In genomic region chr15:67865766-67866165, GRCh38 we compare ENCODE assay signal across 24 cellular contexts. TPM values are rescaled to one million over a fixed set of nuclear protein-coding genes. Genes with fewer than 3 reads are reported as not detected.
DNase-seq lines count a peak whose midpoint lies in the region; ATAC-seq and TF ChIP-seq lines count a peak whose summit lies in the region.
"Had no signal": no experiment of that assay in that cellular context is flagged by ENCODE, and none has a peak within 500 bp of the region (broad histone marks: within the 10 kb centered on the region; RNA-seq: fewer than 3 reads in every experiment).

No MANE protein-coding gene starts in this region.

- H2BK15ac ChIP-seq in mesenchymal stem cell (ENCODE audit: low read depth, poor library complexity, severe bottlenecking): no peak overlapping the region

- H2BK12ac ChIP-seq in mesenchymal stem cell (ENCODE audit: low read length in 2 of 2): peak overlapping the region in 1 of 2 experiments; percentile 44

- no TSS peak for BruUV-seq in Panc1 (replicated peaks; lab: Mats Ljungman, UMichigan)

- H3K27me3 Mint-ChIP-seq in osteocyte (ENCODE audit: unreplicated experiment): no peaks in the 10 kb centered on the region

- H2AFZ ChIP-seq in mesenchymal stem cell (ENCODE audit: low read depth, low read length): no peak overlapping the region
- H2AFZ ChIP-seq: PC-9 had no signal

- no peaks in the 10 kb centered on the region for H3K9me3 Mint-ChIP-seq in osteocyte (ENCODE audit: unreplicated experiment)
- H3K9me3 Mint-ChIP-seq: CD4-positive, alpha-beta T cell had no signal

- in situ Hi-C loops in Panc1 (cut with HindIII; ENCODE audit: low pct_unique_long_range_greater_than_20kb, low sequenced_read_pairs): no loop called here

- TF ChIP-seq CTCF in Panc1 (IDR thresholded peaks at IDR 0.05) (no peak), osteocyte (IDR thresholded peaks at IDR 0.05) (no peak)

- peaks cover 35% of the 10 kb centered on the region for H3K4me1 Mint-ChIP-seq in osteocyte (ENCODE audit: unreplicated experiment)

- peaks cover 15% of the 10 kb centered on the region for H3K4me1 ChIP-seq in Panc1 (ENCODE audit: control insufficient read depth, insufficient read depth, low read length)
- peaks cover 11% of the 10 kb centered on the region for H3K4me1 ChIP-seq in mesenchymal stem cell (ENCODE audit: control insufficient read depth, insufficient read depth, low read depth, low read length)

- POLR2A ChIA-PET in Panc1 (lab: Charles Lee): no interaction called here

- H2BK5ac ChIP-seq in mesenchymal stem cell (ENCODE audit: low read depth, low read length, poor library complexity, severe bottlenecking): no peak overlapping the region

- H3K4me2 ChIP-seq in mesenchymal stem cell (ENCODE audit: low read length, poor library complexity, severe bottlenecking): no peak overlapping the region
- H3K4me2 ChIP-seq: BLaER1 treated with 17β-estradiol and CSF1 and Interleukin-3, amounts not matched to agents 10 nM and 100 nM; PC-9 had no signal

- ATAC-seq in Panc1 (no peak), HG03175 (IDR thresholded peaks at IDR 0.05; ENCODE audit: unreplicated experiment) (no peak), GM21529 (IDR thresholded peaks at IDR 0.05; ENCODE audit: unreplicated experiment) (no peak)

- CTCF ChIA-PET in Panc1 (lab: Charles Lee): no interaction called here

- H3K27ac ChIP-seq in Panc1 (ENCODE audit: low read length) (peak overlapping the region; percentile 78; the same call in 1 of the 2 replicates), mesenchymal stem cell (ENCODE audit: low read length, poor library complexity, severe bottlenecking) (no peak overlapping the region)
- H3K27ac ChIP-seq: BLaER1 treated with 17β-estradiol and CSF1 and Interleukin-3, amounts not matched to agents 10 nM and 100 nM; PC-9; SJSA1 had no signal

- H3K4ac ChIP-seq in mesenchymal stem cell (ENCODE audit: low read depth in 1 of 2, low read length in 2 of 2): no peak overlapping the region

- H3K27me3 ChIP-seq in H7 (ENCODE audit: control insufficient read depth, insufficient read depth, low read length): peaks cover 1% of the 10 kb centered on the region; the same call in 1 of the 2 replicates
- no peaks in the 10 kb centered on the region for H3K27me3 ChIP-seq in Panc1 (ENCODE audit: control insufficient read depth, insufficient read depth, low read length)
- H3K27me3 ChIP-seq in mesenchymal stem cell (ENCODE audit: control insufficient read depth in 1 of 2, insufficient read depth in 1 of 2, low read length in 2 of 2): peaks cover 0 to 19% of the 10 kb centered on the region in 2 experiments
- H3K27me3 ChIP-seq: BLaER1 treated with 17β-estradiol and CSF1 and Interleukin-3, amounts not matched to agents 10 nM and 100 nM; SJSA1 had no signal

- H4K8ac ChIP-seq in mesenchymal stem cell (ENCODE audit: low read length): no peak overlapping the region

- intact Hi-C loops in Panc1 (cut with micrococcal nuclease; ENCODE audit: unreplicated experiment): loop anchor here (5.0 kb wide), 1 partner anchor 52 kb away; no protein-coding TSS in a partner anchor

- H3K4me3 Mint-ChIP-seq in osteocyte (ENCODE audit: unreplicated experiment): peak overlapping the region; percentile 19
- H3K4me3 Mint-ChIP-seq: CD4-positive, alpha-beta T cell had no signal

- no peak overlapping the region for H3K23ac ChIP-seq in mesenchymal stem cell (ENCODE audit: low read length in 2 of 2)

- H4K91ac ChIP-seq in mesenchymal stem cell (ENCODE audit: low read length): no peak overlapping the region

- 73% methylated on average over 4 of the region's 4 CpGs for WGBS in mesenchymal stem cell

- H3K9me3 ChIP-seq in Panc1 (ENCODE audit: control insufficient read depth, insufficient read depth, low read depth, low read length) (peaks cover 4% of the 10 kb centered on the region; the same call in 1 of the 2 replicates), mesenchymal stem cell (ENCODE audit: control insufficient read depth, low read length) (peaks cover 4% of the 10 kb centered on the region)
- H3K9me3 ChIP-seq: SJSA1 had no signal

- H3K14ac ChIP-seq in mesenchymal stem cell (ENCODE audit: low read length in 2 of 2): no peak overlapping the region

- peak overlapping the region; percentile 87 for H3K27ac Mint-ChIP-seq in osteocyte (ENCODE audit: unreplicated experiment)
- H3K27ac Mint-ChIP-seq: CD4-positive, alpha-beta T cell had no signal

- H3K4me3 ChIP-seq in H7 (ENCODE audit: insufficient read depth, low read depth, low read length) (no peak overlapping the region), Panc1 (ENCODE audit: low read depth in 2 of 2, low read length in 2 of 2) (no peak overlapping the region), mesenchymal stem cell (ENCODE audit: insufficient read depth in 1 of 2, low read depth in 1 of 2, low read length in 2 of 2) (no peak overlapping the region)
- H3K4me3 ChIP-seq: BLaER1 treated with 17β-estradiol and CSF1 and Interleukin-3, amounts not matched to agents 10 nM and 100 nM; PC-9; SJSA1 had no signal

- no peaks in the 10 kb centered on the region for H3K36me3 Mint-ChIP-seq in osteocyte (ENCODE audit: unreplicated experiment)

- H3K18ac ChIP-seq in mesenchymal stem cell (ENCODE audit: low read depth in 1 of 2, low read length in 2 of 2): no peak overlapping the region

- H3K79me1 ChIP-seq in mesenchymal stem cell (replicated peaks; ENCODE audit: low read length, poor library complexity, severe bottlenecking): no peaks in the 10 kb centered on the region

- H2BK120ac ChIP-seq in mesenchymal stem cell (ENCODE audit: low read depth, low read length): no peak overlapping the region

- H3K36me3 ChIP-seq in H7 (replicated peaks; ENCODE audit: control insufficient read depth, insufficient read depth, low read length) (no peaks in the 10 kb centered on the region), Panc1 (ENCODE audit: control insufficient read depth, insufficient read depth, low read length) (no peaks in the 10 kb centered on the region), mesenchymal stem cell (ENCODE audit: control insufficient read depth in 1 of 2, insufficient read depth in 2 of 2, low read depth in 1 of 2, low read length in 2 of 2) (no peaks in the 10 kb centered on the region)
- H3K36me3 ChIP-seq: SJSA1 had no signal

- no peak overlapping the region for H3K9ac ChIP-seq in mesenchymal stem cell (ENCODE audit: low read length)
- H3K9ac ChIP-seq: BLaER1 treated with 17β-estradiol and CSF1 and Interleukin-3, amounts not matched to agents 10 nM and 100 nM had no signal

- H2AK5ac ChIP-seq in mesenchymal stem cell (ENCODE audit: low read length, severe bottlenecking): peak overlapping the region; percentile 68

- DNase-seq in H7: peak; percentile 49
- no peak for DNase-seq in Panc1 (ENCODE audit: low read depth, low spot score)
- DNase-seq in mesenchymal stem cell: no peak
- DNase-seq in osteocyte (ENCODE audit: extremely low spot score, unreplicated experiment): no peak
- DNase-seq in NCI-H526 (lab: John Stamatoyannopoulos, UW): no peak
- DNase-seq in NCI-H1105 (lab: John Stamatoyannopoulos, UW): no peak
- DNase-seq: AML-193; CD4-positive, alpha-beta T cell; DMS53; GOT3; NCI-H1092; NCI-H1436; NCI-H187 treated with DMSO at 0.1 percent for 48 hours; NCI-H524 treated with DMSO at 0.1 percent for 48 hours; PC-9; Right ventricle myocardium superior; RPMI8226 had no signal

RNA-seq across cellular contexts. Expression of gene RNU6-1, which starts 25.9 kb away (rescaled TPM):
- total RNA-seq in H7 (2014; rRNA removed; shearing (Covaris generic)): not detected in 2 replicates
- total RNA-seq in Panc1 (2021; ENCODE audit: unreplicated experiment): not detected
- not detected for polyA plus RNA-seq in Panc1 (2012; ENCODE audit: insufficient read length)
- polyA plus RNA-seq in mesenchymal stem cell (2013, experiment 1 of 2): not detected
- not detected for polyA plus RNA-seq in mesenchymal stem cell (2013, experiment 2 of 2)
- not detected in 2 replicates for total RNA-seq in osteocyte
- total RNA-seq: CD4-positive, alpha-beta T cell; Daoy; G401; IMR-90; PC-9; Right ventricle myocardium superior; SJSA1 had no signal
- polyA plus RNA-seq: IMR-90 had no signal

RNA-seq across cellular contexts. Expression of gene SKOR1, which starts 40.5 kb away (rescaled TPM):
- 0.11 TPM in 1 of 2 replicates, not detected in the other for total RNA-seq in H7 (2014; rRNA removed; shearing (Covaris generic))
- 0.21 TPM for total RNA-seq in Panc1 (2021; ENCODE audit: unreplicated experiment)
- 0.12 TPM for polyA plus RNA-seq in Panc1 (2012; ENCODE audit: insufficient read length)
- polyA plus RNA-seq in mesenchymal stem cell (2013, experiment 1 of 2): 0.06 TPM
- 0.08 TPM for polyA plus RNA-seq in mesenchymal stem cell (2013, experiment 2 of 2)
- 0.42 and 0.48 TPM in 2 replicates for total RNA-seq in osteocyte
- total RNA-seq: Daoy, IMR-90, SJSA1 had no signal
